In the genomic region with DNA sequence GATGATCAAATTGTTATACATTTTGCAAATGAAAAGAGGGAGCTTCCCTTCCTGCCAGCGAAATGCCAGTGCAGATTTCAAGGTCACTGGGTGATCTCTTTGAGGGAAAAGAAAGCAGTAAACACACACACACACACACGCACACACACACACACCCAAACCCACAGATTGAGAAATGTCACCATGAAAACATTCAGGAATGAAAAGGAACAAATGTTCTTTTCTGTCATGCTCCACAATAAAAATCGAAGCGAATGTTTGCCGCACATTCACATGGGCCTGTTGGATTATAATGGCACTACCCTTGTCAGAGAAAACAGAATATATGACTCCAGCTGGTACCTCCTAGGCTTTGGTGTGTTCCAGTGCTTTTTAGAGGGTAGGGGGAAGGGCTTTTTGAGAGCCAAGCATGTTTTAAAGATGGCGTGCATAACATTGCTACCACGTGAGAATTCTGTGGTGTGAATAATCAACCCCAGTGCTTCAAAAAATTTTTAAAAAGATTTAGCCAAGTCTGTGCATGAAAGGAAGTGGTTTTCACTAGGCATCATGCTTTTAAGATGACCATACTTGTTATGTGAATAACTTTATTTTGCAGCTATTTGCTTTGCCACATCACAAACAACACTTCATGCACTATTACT, we compare ENCODE assay signal across 1 cellular context.
TF ChIP-seq lines count a peak whose summit lies in the region.

No MANE protein-coding gene starts in this region.

TF ChIP-seq in GM23338, 12 proteins besides CTCF, POLR2A, EP300 and RAD21 (continued from another document):
- TF ChIP-seq, protein P1, sequence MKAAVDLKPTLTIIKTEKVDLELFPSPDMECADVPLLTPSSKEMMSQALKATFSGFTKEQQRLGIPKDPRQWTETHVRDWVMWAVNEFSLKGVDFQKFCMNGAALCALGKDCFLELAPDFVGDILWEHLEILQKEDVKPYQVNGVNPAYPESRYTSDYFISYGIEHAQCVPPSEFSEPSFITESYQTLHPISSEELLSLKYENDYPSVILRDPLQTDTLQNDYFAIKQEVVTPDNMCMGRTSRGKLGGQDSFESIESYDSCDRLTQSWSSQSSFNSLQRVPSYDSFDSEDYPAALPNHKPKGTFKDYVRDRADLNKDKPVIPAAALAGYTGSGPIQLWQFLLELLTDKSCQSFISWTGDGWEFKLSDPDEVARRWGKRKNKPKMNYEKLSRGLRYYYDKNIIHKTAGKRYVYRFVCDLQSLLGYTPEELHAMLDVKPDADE (IDR thresholded peaks at IDR 0.05) = no peak
- TF ChIP-seq, protein P2, sequence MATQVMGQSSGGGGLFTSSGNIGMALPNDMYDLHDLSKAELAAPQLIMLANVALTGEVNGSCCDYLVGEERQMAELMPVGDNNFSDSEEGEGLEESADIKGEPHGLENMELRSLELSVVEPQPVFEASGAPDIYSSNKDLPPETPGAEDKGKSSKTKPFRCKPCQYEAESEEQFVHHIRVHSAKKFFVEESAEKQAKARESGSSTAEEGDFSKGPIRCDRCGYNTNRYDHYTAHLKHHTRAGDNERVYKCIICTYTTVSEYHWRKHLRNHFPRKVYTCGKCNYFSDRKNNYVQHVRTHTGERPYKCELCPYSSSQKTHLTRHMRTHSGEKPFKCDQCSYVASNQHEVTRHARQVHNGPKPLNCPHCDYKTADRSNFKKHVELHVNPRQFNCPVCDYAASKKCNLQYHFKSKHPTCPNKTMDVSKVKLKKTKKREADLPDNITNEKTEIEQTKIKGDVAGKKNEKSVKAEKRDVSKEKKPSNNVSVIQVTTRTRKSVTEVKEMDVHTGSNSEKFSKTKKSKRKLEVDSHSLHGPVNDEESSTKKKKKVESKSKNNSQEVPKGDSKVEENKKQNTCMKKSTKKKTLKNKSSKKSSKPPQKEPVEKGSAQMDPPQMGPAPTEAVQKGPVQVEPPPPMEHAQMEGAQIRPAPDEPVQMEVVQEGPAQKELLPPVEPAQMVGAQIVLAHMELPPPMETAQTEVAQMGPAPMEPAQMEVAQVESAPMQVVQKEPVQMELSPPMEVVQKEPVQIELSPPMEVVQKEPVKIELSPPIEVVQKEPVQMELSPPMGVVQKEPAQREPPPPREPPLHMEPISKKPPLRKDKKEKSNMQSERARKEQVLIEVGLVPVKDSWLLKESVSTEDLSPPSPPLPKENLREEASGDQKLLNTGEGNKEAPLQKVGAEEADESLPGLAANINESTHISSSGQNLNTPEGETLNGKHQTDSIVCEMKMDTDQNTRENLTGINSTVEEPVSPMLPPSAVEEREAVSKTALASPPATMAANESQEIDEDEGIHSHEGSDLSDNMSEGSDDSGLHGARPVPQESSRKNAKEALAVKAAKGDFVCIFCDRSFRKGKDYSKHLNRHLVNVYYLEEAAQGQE (IDR thresholded peaks at IDR 0.05; ENCODE audit: unreplicated experiment) = no peak
- TF ChIP-seq POLR2AphosphoS5 (IDR thresholded peaks at IDR 0.05; ENCODE audit: low read depth) (no peak), ZNF114 (CRISPR knock-in tag; IDR thresholded peaks at IDR 0.05) (no peak), EZH2phosphoT487 (IDR thresholded peaks at IDR 0.05; ENCODE audit: unreplicated experiment) (no peak), NANOG (IDR thresholded peaks at IDR 0.05; ENCODE audit: borderline replicate concordance) (no peak), ZNF331 (CRISPR knock-in tag; IDR thresholded peaks at IDR 0.05; ENCODE audit: low read depth) (no peak), CREB1 (CRISPR knock-in tag; IDR thresholded peaks at IDR 0.05; ENCODE audit: low read depth) (no peak)
